Comparison of ENCODE assay signal across 8 cellular contexts in the genomic region with DNA sequence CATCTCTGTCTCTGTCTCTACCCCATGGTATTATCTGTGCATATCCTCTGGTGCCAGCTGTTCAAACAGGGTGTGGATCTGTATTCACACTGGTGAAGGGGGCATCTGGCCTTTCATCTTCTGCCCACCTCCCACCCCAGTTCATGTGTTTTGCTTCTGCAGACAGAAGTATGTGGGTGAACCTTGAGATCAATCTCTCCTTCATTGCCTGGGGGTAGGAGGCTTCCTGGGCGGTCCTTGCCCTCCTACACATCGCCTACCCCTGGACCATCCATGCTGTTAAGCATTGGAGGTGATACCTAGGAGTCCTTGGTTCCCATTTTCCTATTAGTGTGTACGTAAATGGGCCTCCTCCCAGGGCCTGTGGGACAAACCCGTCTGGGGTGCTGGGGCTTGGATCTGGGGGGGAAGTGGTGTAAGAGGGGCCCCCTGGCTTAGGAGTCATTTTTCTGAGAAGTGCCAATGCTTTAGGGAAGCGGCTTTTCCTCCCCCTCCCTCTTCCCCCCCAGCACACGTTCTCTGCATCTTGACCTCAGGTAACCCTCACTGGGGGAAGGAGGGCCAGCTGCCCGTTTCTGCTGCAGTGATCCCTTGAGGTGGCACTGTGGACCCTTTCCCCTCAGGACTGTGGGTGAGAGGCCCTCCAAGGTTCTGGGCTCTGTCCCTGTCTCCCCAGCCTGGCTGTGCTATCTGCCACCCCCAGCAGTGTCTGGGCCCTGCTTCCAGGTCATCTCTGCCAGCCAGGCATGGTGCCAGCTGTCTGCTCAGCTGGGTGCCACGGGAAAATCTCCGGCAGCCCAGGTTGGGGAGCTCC. TPM values are rescaled to one million over a fixed set of nuclear protein-coding genes. Genes with fewer than 3 reads are reported as not detected.
A peak's percentile ranks its signal among the peaks of the same experiment; 100 is the strongest.
DNase-seq lines count a peak whose midpoint lies in the region; ATAC-seq and TF ChIP-seq lines count a peak whose summit lies in the region.

No MANE protein-coding gene starts in this region.

- peaks cover 6% of the 10 kb centered on the region for H3K27me3 Mint-ChIP-seq in GM23338 (ENCODE audit: insufficient read depth, low read depth, poor library complexity)

- H3K4me3 Mint-ChIP-seq in GM23338 = no peak overlapping the region

- intact Hi-C loops in HCT116 (cut with micrococcal nuclease) = no loop called here

- POLR2A ChIA-PET in HCT116 (lab: Charles Lee) = interaction anchor here (0.6 to 0.9 kb wide), 2 partner anchors 13 to 21 kb away, joined by 3 to 4 read pairs; no protein-coding TSS in a partner anchor

- no peak for TF ChIP-seq POLR2A in HCT116 (IDR thresholded peaks at IDR 0.05; ENCODE audit: borderline replicate concordance, extremely low read depth, insufficient read depth, insufficient read length)

- H3K4me1 Mint-ChIP-seq in GM23338 = peaks cover 39% of the 10 kb centered on the region

- H3F3A ChIP-seq in GM23338 (replicated peaks; ENCODE audit: low read depth) = no peaks in the 10 kb centered on the region

- H3K36me3 ChIP-seq in HCT116 (ENCODE audit: control insufficient read depth in 1 of 2, insufficient read depth in 2 of 2, low read length in 2 of 2) (peaks cover 0 to 10% of the 10 kb centered on the region in 2 experiments; a peak in 2 of 4 replicates), rectal smooth muscle tissue (ENCODE audit: control insufficient read depth, insufficient read depth, low read length) (no peaks in the 10 kb centered on the region), GM23338 (ENCODE audit: insufficient read depth) (no peaks in the 10 kb centered on the region)

- no peak for TF ChIP-seq CTCF in HCT116 (IDR thresholded peaks at IDR 0.05 in 2 of 3, conservative IDR thresholded peaks at IDR 0.05 in 1 of 3; ENCODE audit: borderline replicate concordance in 1 of 3, insufficient read depth in 1 of 3, low read depth in 2 of 3, low read length in 2 of 3)
- TF ChIP-seq CTCF in coronary artery (IDR thresholded peaks at IDR 0.05) = no peak
- TF ChIP-seq CTCF in GM23338 (conservative IDR thresholded peaks at IDR 0.05; ENCODE audit: low read depth in 2 of 2) = no peak

- H3K27ac ChIP-seq in HCT116 (ENCODE audit: low read depth, low read length) = peak overlapping the region; percentile 22; the same call in 1 of the 2 replicates
- H3K27ac ChIP-seq in coronary artery = peak overlapping the region; percentile 83 to 95
- H3K27ac ChIP-seq in rectal smooth muscle tissue (ENCODE audit: low read depth, low read length) = peak overlapping the region; percentile 80
- H3K27ac ChIP-seq in GM23338 (ENCODE audit: low read depth) = no peak overlapping the region

- CTCF ChIA-PET in HCT116 (lab: Charles Lee) = no interaction called here

- H3K9me3 Mint-ChIP-seq in GM23338 = no peaks in the 10 kb centered on the region; the same call in 2 of the 3 replicates

- H3K36me3 Mint-ChIP-seq in GM23338 (ENCODE audit: low read depth) = peaks cover 12% of the 10 kb centered on the region

- RAD21 ChIA-PET in HCT116 (lab: Charles Lee; ENCODE audit: low non-redundant PET in 1 of 2, low total read pairs in 2 of 2, uncharacterized antibody in 2 of 2, unreplicated experiment in 2 of 2) = no interaction called here

- H3K27me3 ChIP-seq in HCT116 (ENCODE audit: insufficient read depth, low read length) = no peaks in the 10 kb centered on the region
- H3K27me3 ChIP-seq in rectal smooth muscle tissue (ENCODE audit: control insufficient read depth, insufficient read depth, low read length) = no peaks in the 10 kb centered on the region
- no peaks in the 10 kb centered on the region for H3K27me3 ChIP-seq in GM23338 (ENCODE audit: insufficient read depth)

- H3K9me3 ChIP-seq in HCT116 (ENCODE audit: control insufficient read depth in 1 of 2, insufficient read depth in 1 of 2, low read depth in 1 of 2, low read length in 2 of 2) = no peaks in the 10 kb centered on the region

- no peak for TF ChIP-seq RAD21 in HCT116 (IDR thresholded peaks at IDR 0.05; ENCODE audit: low read depth)

- no TSS peak for BruUV-seq in HCT116 (replicated peaks; lab: Mats Ljungman, UMichigan)

- no peaks in the 10 kb centered on the region for H4K20me1 ChIP-seq in HCT116 (ENCODE audit: insufficient read depth)
- peaks cover 21% of the 10 kb centered on the region for H4K20me1 ChIP-seq in GM23338 (replicated peaks; ENCODE audit: insufficient read depth)

- H3K79me2 ChIP-seq in HCT116 (ENCODE audit: insufficient read depth, low read length) (peaks cover 73% of the 10 kb centered on the region), GM23338 (replicated peaks; ENCODE audit: insufficient read depth) (peaks cover 15% of the 10 kb centered on the region)

- H3K4me1 ChIP-seq in HCT116 (ENCODE audit: control insufficient read depth in 1 of 2, insufficient read depth in 2 of 2, low read length in 2 of 2) (peaks cover 30 to 36% of the 10 kb centered on the region in 2 experiments), rectal smooth muscle tissue (ENCODE audit: control insufficient read depth, insufficient read depth, low read length) (peaks cover 45% of the 10 kb centered on the region), GM23338 (ENCODE audit: insufficient read depth) (no peaks in the 10 kb centered on the region; the same call in 1 of the 2 replicates)

- H3K9me2 ChIP-seq in HCT116 (ENCODE audit: insufficient read depth) (no peaks in the 10 kb centered on the region), GM23338 (ENCODE audit: insufficient read depth) (no peaks in the 10 kb centered on the region)

- ATAC-seq in HCT116 = no peak
- ATAC-seq in GM18907 (IDR thresholded peaks at IDR 0.05; ENCODE audit: unreplicated experiment) = no peak
- ATAC-seq in GM23338 = no peak; the same call in 1 of the 3 replicates

- H3K4me3 ChIP-seq in HCT116 (replicated peaks in 1 of 2; ENCODE audit: low read depth in 1 of 2, low read length in 2 of 2) (no peak overlapping the region), coronary artery (no peak overlapping the region), rectal smooth muscle tissue (ENCODE audit: low read length) (peak overlapping the region; percentile 34), GM23338 (no peak overlapping the region)

- DNase-seq in HCT116 (ENCODE audit: low read depth, low spot score) (no peak), NCI-H69 (lab: John Stamatoyannopoulos, UW) (peak; percentile 59), coronary artery (ENCODE audit: low spot score) (no peak), GM23338 (ENCODE audit: low spot score) (no peak), GM19240 (ENCODE audit: insufficient read length, low spot score) (no peak)
- DNase-seq in effector CD8-positive, alpha-beta T cell (lab: John Stamatoyannopoulos, UW) = no peak

- no peak overlapping the region for H3K27ac Mint-ChIP-seq in GM23338

- H3K4me2 ChIP-seq in HCT116 (ENCODE audit: low read length) (no peak overlapping the region), GM23338 (no peak overlapping the region)

- H3K9ac ChIP-seq in HCT116 (ENCODE audit: low read length) (no peak overlapping the region), rectal smooth muscle tissue (ENCODE audit: low read length) (no peak overlapping the region)

- H2AFZ ChIP-seq in HCT116 (ENCODE audit: low read depth, low read length, poor library complexity, severe bottlenecking) = no peak overlapping the region
- no peak overlapping the region for H2AFZ ChIP-seq in GM23338

TF ChIP-seq in HCT116, 20 proteins besides CTCF, POLR2A, EP300 and RAD21:
- TF ChIP-seq ATF3 (IDR thresholded peaks at IDR 0.05) = no peak
- TF ChIP-seq FOSL1 (IDR thresholded peaks at IDR 0.05; ENCODE audit: low read depth) = no peak
- TF ChIP-seq SP1 (IDR thresholded peaks at IDR 0.05; ENCODE audit: low read depth) = no peak
- TF ChIP-seq EZH2 (IDR thresholded peaks at IDR 0.05) = no peak
- TF ChIP-seq SIN3A (IDR thresholded peaks at IDR 0.05; ENCODE audit: low read depth) = no peak
- no peak for TF ChIP-seq EZH2phosphoT487 (IDR thresholded peaks at IDR 0.05; ENCODE audit: borderline replicate concordance)
- TF ChIP-seq, protein P1, sequence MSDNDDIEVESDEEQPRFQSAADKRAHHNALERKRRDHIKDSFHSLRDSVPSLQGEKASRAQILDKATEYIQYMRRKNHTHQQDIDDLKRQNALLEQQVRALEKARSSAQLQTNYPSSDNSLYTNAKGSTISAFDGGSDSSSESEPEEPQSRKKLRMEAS (IDR thresholded peaks at IDR 0.05) = no peak
- no peak for TF ChIP-seq CBX3 (IDR thresholded peaks at IDR 0.05; ENCODE audit: low read depth)
- TF ChIP-seq EGR1 (IDR thresholded peaks at IDR 0.05; ENCODE audit: low read depth) = no peak
TF ChIP-seq in HCT116: peak in this region for 0.

TF ChIP-seq in GM23338, 12 proteins besides CTCF, POLR2A, EP300 and RAD21 (continues in another document):
- TF ChIP-seq EZH2 (IDR thresholded peaks at IDR 0.05; ENCODE audit: low read depth, unreplicated experiment) = no peak
- no peak for TF ChIP-seq STAT1 (IDR thresholded peaks at IDR 0.05; ENCODE audit: unreplicated experiment)
- TF ChIP-seq ZNF331 (CRISPR knock-in tag; IDR thresholded peaks at IDR 0.05; ENCODE audit: low read depth) = no peak
- no peak for TF ChIP-seq ZNF114 (CRISPR knock-in tag; IDR thresholded peaks at IDR 0.05)
- TF ChIP-seq JUNB (IDR thresholded peaks at IDR 0.05; ENCODE audit: unreplicated experiment) = no peak
- no peak for TF ChIP-seq NANOG (IDR thresholded peaks at IDR 0.05; ENCODE audit: borderline replicate concordance)
- TF ChIP-seq POLR2AphosphoS5 (IDR thresholded peaks at IDR 0.05; ENCODE audit: low read depth) = no peak
- TF ChIP-seq CREB1 (CRISPR knock-in tag; IDR thresholded peaks at IDR 0.05; ENCODE audit: low read depth) = no peak
- TF ChIP-seq EZH2phosphoT487 (IDR thresholded peaks at IDR 0.05; ENCODE audit: unreplicated experiment) = no peak

RNA-seq across cellular contexts. Expression of gene RARA, which starts 21.2 kb away (rescaled TPM):
- 35.1 TPM for total RNA-seq in HCT116 (2021; ENCODE audit: unreplicated experiment)
- 38.1 and 46.6 TPM in 2 replicates for polyA plus RNA-seq in HCT116 (2012)
- 15.9 and 17.8 TPM in 2 replicates for total RNA-seq in GM23338 (2014; rRNA removed; shearing (Covaris generic))
- 7.4 and 8.7 TPM in 2 replicates for polyA plus RNA-seq in GM23338 (2016; fragmentation: Nextera tagmentation; extraction: Ambion mirVana)

RNA-seq across cellular contexts. Expression of gene GJD3, which starts 34.3 kb away (rescaled TPM):
- total RNA-seq in HCT116 (2021; ENCODE audit: unreplicated experiment) = not detected
- polyA plus RNA-seq in HCT116 (2012) = 0.29 and 1.5 TPM in 2 replicates
- 1.4 and 2.8 TPM in 2 replicates for total RNA-seq in GM23338 (2014; rRNA removed; shearing (Covaris generic))
- not detected in 2 replicates for polyA plus RNA-seq in GM23338 (2016; fragmentation: Nextera tagmentation; extraction: Ambion mirVana)

RNA-seq across cellular contexts. Expression of gene CDC6, which starts 42.5 kb away (rescaled TPM):
- total RNA-seq in HCT116 (2021; ENCODE audit: unreplicated experiment) = 117 TPM
- polyA plus RNA-seq in HCT116 (2012) = 37.2 and 38.7 TPM in 2 replicates
- total RNA-seq in GM23338 (2014; rRNA removed; shearing (Covaris generic)) = 75.5 and 79.9 TPM in 2 replicates
- polyA plus RNA-seq in GM23338 (2016; fragmentation: Nextera tagmentation; extraction: Ambion mirVana) = 40.6 and 46.2 TPM in 2 replicates
